8 cellular contexts compared by ENCODE assay signal in the genomic region with DNA sequence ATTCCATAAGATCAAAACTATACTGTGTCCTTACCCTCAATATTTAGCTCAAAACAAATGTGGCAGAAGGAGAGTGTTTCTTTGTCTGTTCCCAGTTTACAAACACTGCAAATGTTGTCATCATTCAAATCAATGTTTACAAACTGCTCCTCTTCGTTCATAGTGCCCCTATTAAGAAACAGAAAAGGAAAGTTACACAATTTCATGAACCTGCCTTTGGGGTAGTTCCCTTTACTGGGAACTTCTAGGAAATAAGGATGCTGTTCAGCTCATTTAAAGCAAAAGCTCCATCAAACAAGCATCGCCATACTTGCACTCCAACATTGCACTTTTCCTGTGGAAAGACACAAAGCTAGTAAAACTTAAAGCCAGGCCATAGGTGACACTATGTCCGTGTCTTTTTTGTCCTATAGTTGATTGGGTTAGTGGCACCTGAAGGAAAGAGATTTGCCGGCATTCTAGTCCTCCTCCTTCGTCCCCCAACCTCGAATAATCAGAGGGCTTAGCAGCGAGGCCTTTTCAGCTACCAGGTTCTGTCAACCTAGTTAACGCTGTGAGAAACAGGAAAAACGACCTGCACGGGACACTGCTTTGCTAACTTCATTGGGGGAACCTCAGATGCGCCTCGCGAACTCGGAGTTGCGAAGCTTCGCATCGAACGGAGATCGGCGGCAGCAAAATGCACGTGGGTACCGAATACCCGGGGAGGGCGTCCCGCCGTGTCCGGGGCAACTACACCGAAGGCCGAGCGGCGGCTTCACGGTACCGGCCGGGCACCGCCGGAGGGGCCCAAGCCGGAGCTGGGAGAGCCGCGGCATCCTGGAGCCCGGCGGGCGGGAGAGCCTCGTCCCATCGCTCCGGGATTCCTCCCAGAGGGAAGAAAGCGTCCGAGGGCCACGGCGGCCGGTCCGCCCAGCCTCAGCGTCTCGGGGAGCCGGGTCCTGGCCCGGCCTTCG. TPM values are rescaled to one million over a fixed set of nuclear protein-coding genes. Genes with fewer than 3 reads are reported as not detected.
DNase-seq lines count a peak whose midpoint lies in the region; ATAC-seq, FAIRE-seq and TF ChIP-seq lines count a peak whose summit lies in the region.

No MANE protein-coding gene starts in this region.

- H3K4me1 Mint-ChIP-seq in CD4-positive, alpha-beta T cell (ENCODE audit: low read depth): peaks cover 62% of the 10 kb centered on the region
- H3K4me1 Mint-ChIP-seq in astrocyte (ENCODE audit: low read depth, unreplicated experiment): peaks cover 8% of the 10 kb centered on the region

- POLR2A ChIA-PET in CD4-positive, alpha-beta T cell (lab: Charles Lee): interaction anchor here (0.9 to 5.8 kb wide), 16 partner anchors 9 to 207 kb away, joined by 3 to 167 read pairs (median 10); no protein-coding TSS in a partner anchor

- H3K9ac ChIP-seq in astrocyte (ENCODE audit: low read length) (peak overlapping the region; percentile 96), iPS-18a (ENCODE audit: low read length) (peak overlapping the region; percentile 92)

- peak overlapping the region; percentile 99 for H2AFZ ChIP-seq in astrocyte (ENCODE audit: low read depth, low read length)

- no peaks in the 10 kb centered on the region for H3K9me3 Mint-ChIP-seq in CD4-positive, alpha-beta T cell
- no peaks in the 10 kb centered on the region for H3K9me3 Mint-ChIP-seq in astrocyte (ENCODE audit: unreplicated experiment)

- TF ChIP-seq POLR2A in gastrocnemius medialis (IDR thresholded peaks at IDR 0.05): no peak

- no peaks in the 10 kb centered on the region for H3K27me3 Mint-ChIP-seq in CD4-positive, alpha-beta T cell
- no peaks in the 10 kb centered on the region for H3K27me3 Mint-ChIP-seq in astrocyte (ENCODE audit: low read depth, unreplicated experiment)

- H3K36me3 ChIP-seq in astrocyte (ENCODE audit: insufficient read depth, low read length) (peaks cover 1% of the 10 kb centered on the region), iPS-18a (ENCODE audit: control insufficient read depth, low read depth, low read length) (peaks cover 31% of the 10 kb centered on the region), gastrocnemius medialis (peaks cover 0 to 4% of the 10 kb centered on the region in 2 donors)

- peak overlapping the region; percentile 97 for H3K4me3 Mint-ChIP-seq in CD4-positive, alpha-beta T cell
- peak overlapping the region; percentile 95 for H3K4me3 Mint-ChIP-seq in astrocyte (ENCODE audit: unreplicated experiment)

- DNase-seq in CD4-positive, alpha-beta T cell: peak; percentile 31 to 64 (median 38)
- DNase-seq in HL-60 (ENCODE audit: low read depth in 1 of 2, low spot score in 1 of 2) (peak; percentile 29 to 31), SW480 (ENCODE audit: low spot score) (peak; percentile 52), astrocyte (ENCODE audit: low read depth) (peak; percentile 16), gastrocnemius medialis (peak in 1 of 2 donors; percentile 13), NCI-H128 (lab: John Stamatoyannopoulos, UW; ENCODE audit: unreplicated experiment) (no peak)

- no peaks in the 10 kb centered on the region for H3K27me3 ChIP-seq in CD4-positive, alpha-beta T cell (ENCODE audit: control insufficient read depth, insufficient read depth, low read length)
- H3K27me3 ChIP-seq in HL-60 (ENCODE audit: insufficient read depth, poor library complexity, severe bottlenecking) (no peaks in the 10 kb centered on the region), astrocyte (ENCODE audit: insufficient read depth, low read length) (no peaks in the 10 kb centered on the region), iPS-18a (ENCODE audit: control insufficient read depth, insufficient read depth, low read length) (no peaks in the 10 kb centered on the region), gastrocnemius medialis (no peaks in the 10 kb centered on the region)

- no peaks in the 10 kb centered on the region for H3K9me3 ChIP-seq in CD4-positive, alpha-beta T cell (ENCODE audit: control insufficient read depth, low read length)
- H3K9me3 ChIP-seq in astrocyte (ENCODE audit: insufficient read depth, low read depth, low read length) (no peaks in the 10 kb centered on the region), iPS-18a (ENCODE audit: control insufficient read depth, low read depth, low read length) (no peaks in the 10 kb centered on the region), gastrocnemius medialis (no peaks in the 10 kb centered on the region)

- peak overlapping the region; percentile 92 for H3K27ac ChIP-seq in CD4-positive, alpha-beta T cell (ENCODE audit: low read depth, low read length)
- H3K27ac ChIP-seq in HL-60 (replicated peaks) (peak overlapping the region; percentile 93), astrocyte (ENCODE audit: low read depth, low read length) (peak overlapping the region; percentile 96), iPS-18a (ENCODE audit: low read length) (no peak overlapping the region), gastrocnemius medialis (peak overlapping the region; percentile 78 to 88 (median 84))

- H3K4me3 ChIP-seq in HL-60 (replicated peaks; ENCODE audit: insufficient read depth, low read length): peak overlapping the region; percentile 80
- H3K4me3 ChIP-seq in astrocyte (ENCODE audit: insufficient read depth, low read depth, low read length): peak overlapping the region; percentile 81
- peak overlapping the region; percentile 85 for H3K4me3 ChIP-seq in iPS-18a (ENCODE audit: low read length)
- H3K4me3 ChIP-seq in gastrocnemius medialis: peak overlapping the region; percentile 82 to 96 (median 82)

- CTCF ChIA-PET in CD4-positive, alpha-beta T cell (lab: Charles Lee): interaction anchor here (1.7 kb wide), 1 partner anchor 12 kb away, joined by 4 read pairs; no protein-coding TSS in a partner anchor

- H3K4me1 ChIP-seq in astrocyte (ENCODE audit: insufficient read depth, low read length): no peaks in the 10 kb centered on the region
- H3K4me1 ChIP-seq in iPS-18a (ENCODE audit: control insufficient read depth, low read depth, low read length): peaks cover 11% of the 10 kb centered on the region
- H3K4me1 ChIP-seq in gastrocnemius medialis: peaks cover 12 to 21% of the 10 kb centered on the region in 2 donors

- H3K36me3 Mint-ChIP-seq in CD4-positive, alpha-beta T cell (ENCODE audit: low read depth): peaks cover 49% of the 10 kb centered on the region
- H3K36me3 Mint-ChIP-seq in astrocyte (ENCODE audit: low read depth, unreplicated experiment): peaks cover 7% of the 10 kb centered on the region

- in situ Hi-C loops in gastrocnemius medialis (cut with MboI; ENCODE audit: low sequenced_read_pairs in 4 of 4): no loop called here

- intact Hi-C loops in CD4-positive, alpha-beta T cell (cut with DNase I, micrococcal nuclease): loop anchor here (1.0 to 10.0 kb wide), 8 partner anchors 14 to 304 kb away; partner anchors contain the start of genes BTG3 (in 1 of the 2) and CXADR (in 1 of the 2)
- intact Hi-C loops in gastrocnemius medialis (cut with DNase I; ENCODE audit: low total_unique reads): no loop called here

- peaks cover 10% of the 10 kb centered on the region for H4K20me1 ChIP-seq in astrocyte (ENCODE audit: insufficient read depth, low read length)

- peak overlapping the region; percentile 92 for H3K27ac Mint-ChIP-seq in CD4-positive, alpha-beta T cell
- H3K27ac Mint-ChIP-seq in astrocyte (ENCODE audit: unreplicated experiment): peak overlapping the region; percentile 75

- no peak for TF ChIP-seq CTCF in CD4-positive, alpha-beta T cell (IDR thresholded peaks at IDR 0.05)
- TF ChIP-seq CTCF in HL-60 (IDR thresholded peaks at IDR 0.05; ENCODE audit: insufficient read depth, low read length) (no peak), astrocyte (IDR thresholded peaks at IDR 0.05; ENCODE audit: insufficient read depth, low read depth, low read length) (no peak), gastrocnemius medialis (IDR thresholded peaks at IDR 0.05 in 4 of 5, conservative IDR thresholded peaks at IDR 0.05 in 1 of 5) (no peak)

- FAIRE-seq in astrocyte (lab: Jason Lieb, UNC): no peak

- peaks cover 23% of the 10 kb centered on the region for H3K79me2 ChIP-seq in astrocyte (ENCODE audit: insufficient read depth, low read length)

- peak; percentile 15 for ATAC-seq in CD4-positive, alpha-beta T cell (ENCODE audit: poor library complexity)
- ATAC-seq in GM19455 (IDR thresholded peaks at IDR 0.05; ENCODE audit: unreplicated experiment): peak; percentile 23
- ATAC-seq in gastrocnemius medialis: peak; percentile 11 to 29

- H3K4me2 ChIP-seq in astrocyte (ENCODE audit: low read length): peak overlapping the region; percentile 90

RNA-seq across cellular contexts. Expression of gene C21orf91, which starts 0.7 kb away (rescaled TPM):
- 10 to 100 TPM; 40.9 to 42.2 TPM for total RNA-seq in CD4-positive, alpha-beta T cell
- 31.9 and 33.6 TPM in 2 replicates for total RNA-seq in astrocyte
- total RNA-seq in gastrocnemius medialis: 1 to 10 TPM; 4.0 to 8.5 (median 5.6) TPM
